ENCODE assay signal across 8 cellular contexts in genomic region chr7:103152744-103153617, GRCh38. TPM values are rescaled to one million over a fixed set of nuclear protein-coding genes. Genes with fewer than 3 reads are reported as not detected.
DNase-seq lines count a peak whose midpoint lies in the region; ATAC-seq and TF ChIP-seq lines count a peak whose summit lies in the region.
"Not testable (repeated sequence)": the region's sequence is repeated elsewhere in the genome, so short reads cannot be mapped to it uniquely, and the experiment has no call there.

No MANE protein-coding gene starts in this region.

- H3K27ac ChIP-seq in CD4-positive, alpha-beta T cell (ENCODE audit: low read depth, low read length), result not testable (repeated sequence)
- H3K27ac ChIP-seq in Panc1 (ENCODE audit: low read length) (peak overlapping the region; percentile 94), VCaP (peak overlapping the region; percentile 62), liver (ENCODE audit: low read depth in 1 of 2, low read length in 2 of 2) (peak overlapping the region; percentile 78 to 90), transverse colon (peak overlapping the region; percentile 78 to 97 (median 96))

- POLR2A ChIA-PET in CD4-positive, alpha-beta T cell (lab: Charles Lee); Panc1 (lab: Charles Lee): not testable (repeated sequence)

- peaks cover 21% of the 10 kb centered on the region for H3K4me1 Mint-ChIP-seq in CD4-positive, alpha-beta T cell (ENCODE audit: low read depth)
- peaks cover 23% of the 10 kb centered on the region for H3K4me1 Mint-ChIP-seq in central memory CD8-positive, alpha-beta T cell
- H3K4me1 Mint-ChIP-seq in neural crest cell, result peaks cover 19% of the 10 kb centered on the region

- intact Hi-C loops in CD4-positive, alpha-beta T cell (cut with DNase I, micrococcal nuclease); Panc1 (cut with micrococcal nuclease; ENCODE audit: unreplicated experiment); transverse colon (cut with DNase I; ENCODE audit: low total_unique reads): not testable (repeated sequence)

- not testable (repeated sequence) for ATAC-seq in CD4-positive, alpha-beta T cell (ENCODE audit: poor library complexity); central memory CD8-positive, alpha-beta T cell (replicated peaks; ENCODE audit: extremely low read depth, poor library complexity, severe bottlenecking)
- peak; percentile 55 for ATAC-seq in Panc1

- H3K9me3 Mint-ChIP-seq in CD4-positive, alpha-beta T cell; central memory CD8-positive, alpha-beta T cell; neural crest cell: not testable (repeated sequence)

- not testable (repeated sequence) for H3K27me3 Mint-ChIP-seq in CD4-positive, alpha-beta T cell; central memory CD8-positive, alpha-beta T cell; neural crest cell (ENCODE audit: low read depth)

- peaks cover 17% of the 10 kb centered on the region for H3K36me3 Mint-ChIP-seq in CD4-positive, alpha-beta T cell (ENCODE audit: low read depth)
- H3K36me3 Mint-ChIP-seq in central memory CD8-positive, alpha-beta T cell (ENCODE audit: insufficient read depth); neural crest cell (ENCODE audit: low read depth): not testable (repeated sequence)

- CTCF ChIA-PET in CD4-positive, alpha-beta T cell (lab: Charles Lee), result not testable (repeated sequence)
- CTCF ChIA-PET in Panc1 (lab: Charles Lee), result interaction anchor here (0.6 kb wide), 1 partner anchor 91 kb away, joined by 6 read pairs; no protein-coding TSS in a partner anchor

- not testable (repeated sequence) for BruUV-seq in Panc1 (replicated peaks; lab: Mats Ljungman, UMichigan)

- not testable (repeated sequence) for TF ChIP-seq POLR2A in transverse colon (IDR thresholded peaks at IDR 0.05)

- H3K4me3 ChIP-seq in Panc1 (ENCODE audit: low read depth in 2 of 2, low read length in 2 of 2) (peak overlapping the region; percentile 45 to 76), liver (ENCODE audit: low read depth in 1 of 3, low read length in 3 of 3) (peak overlapping the region in 1 of 3 donors; percentile 43)
- H3K4me3 ChIP-seq in transverse colon, result not testable (repeated sequence)

- 81% methylated on average over 23 of the region's 23 CpGs for WGBS in liver
- 91 to 98% methylated on average over 6 to 23 of the region's 23 CpGs for WGBS in transverse colon (ENCODE audit: low coverage in 1 of 2), 2 donors

- TF ChIP-seq EP300 in transverse colon (IDR thresholded peaks at IDR 0.05; ENCODE audit: low read depth), result not testable (repeated sequence)

- peak overlapping the region; percentile 11 for H3K4me3 Mint-ChIP-seq in CD4-positive, alpha-beta T cell
- not testable (repeated sequence) for H3K4me3 Mint-ChIP-seq in central memory CD8-positive, alpha-beta T cell
- H3K4me3 Mint-ChIP-seq in neural crest cell, result peak overlapping the region; percentile 61

- H3K27me3 ChIP-seq in CD4-positive, alpha-beta T cell (ENCODE audit: control insufficient read depth, insufficient read depth, low read length); Panc1 (ENCODE audit: control insufficient read depth, insufficient read depth, low read length); liver (ENCODE audit: control insufficient read depth in 4 of 4, insufficient read depth in 4 of 4, low read length in 3 of 4); transverse colon: not testable (repeated sequence)

- H3K9ac ChIP-seq in liver (ENCODE audit: low read depth in 1 of 2, low read length in 2 of 2), result peak overlapping the region; percentile 15 to 46

- not testable (repeated sequence) for DNase-seq in CD4-positive, alpha-beta T cell; Panc1 (ENCODE audit: low read depth, low spot score); central memory CD8-positive, alpha-beta T cell (ENCODE audit: low spot score in 2 of 2); neural crest cell (ENCODE audit: low read depth, low spot score); transverse colon
- DNase-seq in LoVo (ENCODE audit: low spot score), result peak; percentile 63

- H3K9me3 ChIP-seq in CD4-positive, alpha-beta T cell (ENCODE audit: control insufficient read depth, low read length); Panc1 (ENCODE audit: control insufficient read depth, insufficient read depth, low read depth, low read length); liver (ENCODE audit: control insufficient read depth in 4 of 4, low read length in 3 of 4); transverse colon: not testable (repeated sequence)

- not testable (repeated sequence) for H3K4me1 ChIP-seq in Panc1 (ENCODE audit: control insufficient read depth, insufficient read depth, low read length)
- H3K4me1 ChIP-seq in liver (ENCODE audit: control insufficient read depth in 4 of 4, insufficient read depth in 4 of 4, low read length in 3 of 4), result peaks cover 4 to 35% (median 24%) of the 10 kb centered on the region in 4 donors
- H3K4me1 ChIP-seq in transverse colon, result peaks cover 4 to 35% (median 18%) of the 10 kb centered on the region in 4 donors

- not testable (repeated sequence) for TF ChIP-seq RAD21 in liver (IDR thresholded peaks at IDR 0.05)

- TF ChIP-seq CTCF in CD4-positive, alpha-beta T cell (IDR thresholded peaks at IDR 0.05); Panc1 (IDR thresholded peaks at IDR 0.05); VCaP (conservative IDR thresholded peaks at IDR 0.05); liver (IDR thresholded peaks at IDR 0.05; ENCODE audit: low read depth, low read length, missing input control); neural crest cell (conservative IDR thresholded peaks at IDR 0.05); transverse colon (IDR thresholded peaks at IDR 0.05): not testable (repeated sequence)

- H3K27ac Mint-ChIP-seq in CD4-positive, alpha-beta T cell; neural crest cell (ENCODE audit: unreplicated experiment): not testable (repeated sequence)
- peak overlapping the region; percentile 33 for H3K27ac Mint-ChIP-seq in central memory CD8-positive, alpha-beta T cell (ENCODE audit: low read depth)

- in situ Hi-C loops in Panc1 (cut with HindIII; ENCODE audit: low pct_unique_long_range_greater_than_20kb, low sequenced_read_pairs); transverse colon (cut with MboI; ENCODE audit: low pct_ligation_motif_present in 1 of 4, low pct_unique_long_range_greater_than_20kb in 1 of 4, low sequenced_read_pairs in 3 of 4): not testable (repeated sequence)

- not testable (repeated sequence) for H3K36me3 ChIP-seq in Panc1 (ENCODE audit: control insufficient read depth, insufficient read depth, low read length); liver (ENCODE audit: control insufficient read depth in 4 of 4, insufficient read depth in 3 of 4, low read depth in 1 of 4, low read length in 3 of 4); transverse colon

TF ChIP-seq in liver, 16 proteins besides CTCF, POLR2A, EP300 and RAD21:
- TF ChIP-seq SP1 (IDR thresholded peaks at IDR 0.05), result peak; percentile 19
TF ChIP-seq in liver: peak in this region for 1; not testable (repeated sequence) for 15.

RNA-seq across cellular contexts. Expression of gene NAPEPLD, which starts 4.1 kb away (rescaled TPM):
- 1 to 10 TPM; 1.5 to 1.7 TPM for total RNA-seq in CD4-positive, alpha-beta T cell
- total RNA-seq in Panc1 (2021; ENCODE audit: unreplicated experiment) (19.2 TPM), liver (10 to 100 TPM; 20.7 to 31.9 TPM), neural crest cell (15.0 and 17.4 TPM in 2 replicates), transverse colon (100 to 1,000 TPM in 1 of 4 donors, 10 to 100 TPM in 3; 51.9 to 179 (median 81.8) TPM)
- polyA plus RNA-seq in Panc1 (2012; ENCODE audit: insufficient read length), result 4.9 TPM
- 10 to 100 TPM in 1 of 2 donors, 1 to 10 TPM in 1; 4.4 to 15.6 TPM for polyA plus RNA-seq in liver
